ENCODE assay signal across 8 cellular contexts in the genomic region with DNA sequence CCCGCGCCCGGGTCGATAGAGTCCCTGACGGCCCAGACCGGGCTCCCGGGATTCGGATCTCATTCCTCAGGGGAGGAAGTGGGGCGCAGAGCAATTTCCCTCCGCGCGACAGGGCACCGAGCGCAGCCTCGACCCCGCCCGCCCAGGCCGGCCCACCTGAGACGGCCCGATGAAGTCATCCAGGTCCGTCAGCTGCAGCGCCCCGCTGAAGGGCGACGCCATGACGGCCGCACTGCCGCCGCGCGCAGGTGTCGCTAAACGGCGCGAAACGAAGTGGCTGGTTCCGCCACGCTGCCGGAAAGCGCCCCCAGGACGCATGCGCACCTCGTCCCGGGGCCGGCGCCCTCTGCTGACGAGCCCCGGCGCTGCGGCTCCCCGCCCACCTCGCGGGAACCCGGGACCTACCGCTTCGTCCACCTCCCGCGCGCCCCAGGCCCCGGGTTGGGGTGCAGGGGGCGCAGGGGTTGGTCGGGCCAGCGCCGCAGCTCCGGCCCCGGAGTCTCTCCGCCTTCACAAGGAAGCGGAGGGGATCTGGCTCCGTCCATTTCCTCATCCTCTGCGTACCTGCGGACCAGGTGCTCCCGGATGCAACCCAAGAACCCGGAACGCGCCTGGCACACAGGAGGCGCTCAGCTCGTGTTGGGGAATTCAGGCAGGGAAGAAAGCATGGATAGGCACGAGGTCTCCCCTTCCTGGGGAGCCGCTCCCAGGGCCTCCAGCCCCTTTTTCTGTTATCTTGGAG. TPM values are rescaled to one million over a fixed set of nuclear protein-coding genes. Genes with fewer than 3 reads are reported as not detected.
A peak's percentile ranks its signal among the peaks of the same experiment; 100 is the strongest.
DNase-seq lines count a peak whose midpoint lies in the region; ATAC-seq and TF ChIP-seq lines count a peak whose summit lies in the region.

A gene (minus strand): TSS at position 234 of the 742 bp plus-strand sequence. CDS start 12 bp downstream, at position 222.

- peak; percentile 71 for TF ChIP-seq CTCF in AG04450 (IDR thresholded peaks at IDR 0.05; ENCODE audit: low read depth, low read length)
- peak; percentile 92 for TF ChIP-seq CTCF in chondrocyte (IDR thresholded peaks at IDR 0.05)

- ATAC-seq in GM18873 (IDR thresholded peaks at IDR 0.05; ENCODE audit: low FRiP score, unreplicated experiment), result peak; percentile 54
- peak; percentile 65 for ATAC-seq in HG03139 (IDR thresholded peaks at IDR 0.05; ENCODE audit: unreplicated experiment)

- H3K4me1 Mint-ChIP-seq in chondrocyte (ENCODE audit: low read depth), result peaks cover 13% of the 10 kb centered on the region

- no peaks in the 10 kb centered on the region for H3K27me3 ChIP-seq in AG04450 (ENCODE audit: control insufficient read depth, insufficient read depth, low read length)
- H3K27me3 ChIP-seq in layer of hippocampus (ENCODE audit: control insufficient read depth, insufficient read depth, low read length), result no peaks in the 10 kb centered on the region

- H3K27ac Mint-ChIP-seq in chondrocyte (ENCODE audit: unreplicated experiment), result peak within 1 kb of the TSS; percentile 41

- no peaks in the 10 kb centered on the region for H3K9me3 Mint-ChIP-seq in chondrocyte (ENCODE audit: low read depth)

- DNase-seq in AG04450 (ENCODE audit: low read depth, low spot score) (peak; percentile 68), NCI-H460 (ENCODE audit: extremely low read depth, low read depth) (peak; percentile 85), chondrocyte (ENCODE audit: low spot score) (no peak)
- DNase-seq in activated CD4-positive, alpha-beta T cell treated with anti-CD3 and anti-CD28 coated beads for 24 hours (ENCODE audit: low read depth in 2 of 2), result peak; percentile 88
- DNase-seq in stimulated activated CD4-positive, alpha-beta T cell treated with anti-CD3 and anti-CD28 coated beads, Interleukin-1b, Interleukin-23, amount 100 ng/mL, for 4 hours (ENCODE audit: low read depth in 2 of 2), result peak; percentile 90 to 92

- CTCF ChIA-PET in AG04450 (lab: Charles Lee), result interaction anchor here (0.7 to 1.7 kb wide), 8 partner anchors 9 to 211 kb away, joined by 3 to 6 read pairs (median 3); no protein-coding TSS in a partner anchor

- POLR2A ChIA-PET in AG04450 (lab: Yijun Ruan, JAX), result interaction anchor here (0.7 kb wide), 1 partner anchor 412 kb away, joined by 3 read pairs; no protein-coding TSS in a partner anchor

- H3K4me3 ChIP-seq in AG04450 (ENCODE audit: low read depth, low read length), result peak within 1 kb of the TSS; percentile 78

- H3K36me3 Mint-ChIP-seq in chondrocyte (ENCODE audit: low read depth), result peaks cover 5% of the 10 kb centered on the region

- H3K4me3 Mint-ChIP-seq in chondrocyte (ENCODE audit: unreplicated experiment), result peak within 1 kb of the TSS; percentile 75

- H3K27me3 Mint-ChIP-seq in chondrocyte (ENCODE audit: low read depth), result no peaks in the 10 kb centered on the region

- H3K9me3 ChIP-seq in AG04450 (ENCODE audit: control insufficient read depth, insufficient read depth, low read length), result no peaks in the 10 kb centered on the region; the same call in 1 of the 2 replicates

- H3K27ac ChIP-seq in AG04450 (ENCODE audit: low read depth, low read length), result no peak within 1 kb of the TSS
- peak within 1 kb of the TSS; percentile 38 for H3K27ac ChIP-seq in layer of hippocampus (ENCODE audit: low read depth, low read length)

RNA-seq across cellular contexts. Expression of the gene that starts here (rescaled TPM):
- polyA plus RNA-seq in AG04450 (2011; rRNA removed), result 14.4 and 17.6 TPM in 2 replicates
- polyA minus RNA-seq in AG04450 (2011; rRNA and poly(A)+ RNA removed), result 21.5 and 22.8 TPM in 2 replicates
- 32.4 and 36.8 TPM in 2 replicates for total RNA-seq in NCI-H460 (2014; rRNA removed; shearing (Covaris generic))
- polyA plus RNA-seq in NCI-H460 (2014; cell fraction: nucleus; rRNA removed), result 87.8 and 105 TPM in 2 replicates
- total RNA-seq in chondrocyte, result 20.5 to 26.6 TPM (median 22.1 TPM) in 3 replicates
